In the genomic region with DNA sequence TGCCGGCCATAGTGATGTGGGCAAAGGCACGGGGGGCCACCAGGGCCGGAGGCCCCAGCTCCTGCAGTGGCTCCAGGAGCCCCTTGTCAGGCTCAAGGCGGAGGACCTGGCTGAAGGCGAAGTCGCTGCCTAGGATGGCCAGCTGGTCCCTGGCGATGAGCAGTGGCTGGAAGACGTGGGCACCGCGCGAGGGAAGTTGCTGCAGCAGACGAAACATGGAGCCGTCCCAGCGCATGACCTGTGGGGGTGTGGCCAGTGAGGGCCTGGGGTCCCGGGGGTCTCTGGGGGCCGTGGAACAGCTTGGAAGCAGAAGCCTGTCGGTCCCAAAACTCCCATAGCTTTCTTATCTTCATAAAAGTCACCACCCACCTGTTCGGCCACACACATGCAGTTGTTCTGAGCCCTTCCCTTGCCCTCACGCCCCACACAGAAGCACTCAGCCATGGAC, we compare ENCODE assay signal across 13 cellular contexts. TPM values are rescaled to one million over a fixed set of nuclear protein-coding genes. Genes with fewer than 3 reads are reported as not detected.
DNase-seq lines count a peak whose midpoint lies in the region; ATAC-seq and TF ChIP-seq lines count a peak whose summit lies in the region.
"Had no signal": no experiment of that assay in that cellular context is flagged by ENCODE, and none has a peak within 500 bp of the region (broad histone marks: within the 10 kb centered on the region; RNA-seq: fewer than 3 reads in every experiment).

No MANE protein-coding gene starts in this region.

- H3K4me1 Mint-ChIP-seq in neural crest cell = peaks cover 32% of the 10 kb centered on the region
- peaks cover 11 to 15% (median 14%) of the 10 kb centered on the region in 4 donors for H3K4me1 Mint-ChIP-seq in naive thymus-derived CD8-positive, alpha-beta T cell

- peak overlapping the region; percentile 90 for H3K27ac Mint-ChIP-seq in neural crest cell (ENCODE audit: unreplicated experiment)
- H3K27ac Mint-ChIP-seq in naive thymus-derived CD8-positive, alpha-beta T cell = peak overlapping the region in 1 of 10 donors; percentile 85

- intact Hi-C loops in heart right ventricle (cut with DNase I) = loop anchor here in 1 of 10 donors (2.0 kb wide), 1 partner anchor 14 kb away; the partner anchor contains the start of gene FXYD1
- intact Hi-C loops in left cardiac atrium (cut with DNase I) = no loop called here

- H3K36me3 ChIP-seq in heart right ventricle (no peaks in the 10 kb centered on the region), upper lobe of left lung (peaks cover 0 to 4% (median 0%) of the 10 kb centered on the region in 4 donors)

- no peaks in the 10 kb centered on the region for H3K36me3 Mint-ChIP-seq in neural crest cell (ENCODE audit: low read depth)
- no peaks in the 10 kb centered on the region for H3K36me3 Mint-ChIP-seq in naive thymus-derived CD8-positive, alpha-beta T cell
- H3K36me3 Mint-ChIP-seq: activated CD8-positive, alpha-beta memory T cell treated with anti-CD3 and anti-CD28 coated beads, Interleukin-2, amount 10 ng/mL, durations not matched to agents 7 days and 5 days; naive B cell had no signal

- 90 to 91% methylated on average over 19 of the region's 19 CpGs for WGBS in heart right ventricle, 2 donors
- WGBS in upper lobe of left lung, 2 donors = 81 to 93% methylated on average over 14 to 18 of the region's 19 CpGs

- peak overlapping the region in 3 of 10 donors; percentile 47 to 75 (median 68) for H3K4me3 ChIP-seq in heart right ventricle
- no peak overlapping the region for H3K4me3 ChIP-seq in upper lobe of left lung

- no peaks in the 10 kb centered on the region for H3K9me3 ChIP-seq in heart right ventricle
- no peaks in the 10 kb centered on the region for H3K9me3 ChIP-seq in upper lobe of left lung

- no peak overlapping the region for H3K4me3 Mint-ChIP-seq in neural crest cell
- H3K4me3 Mint-ChIP-seq in naive thymus-derived CD8-positive, alpha-beta T cell = peak overlapping the region in 4 of 10 donors; percentile 1 to 45 (median 21)

- TF ChIP-seq POLR2A in upper lobe of left lung (IDR thresholded peaks at IDR 0.05) = no peak

- POLR2A ChIA-PET in naive thymus-derived CD8-positive, alpha-beta T cell (lab: Charles Lee) = interaction anchor here (0.5 to 1.7 kb wide), 4 partner anchors 10 to 89 kb away, joined by 3 to 5 read pairs (median 4); partner anchors contain the start of gene LGI4

- peak overlapping the region in 8 of 10 donors; percentile 85 to 96 (median 92) for H3K27ac ChIP-seq in heart right ventricle
- peak overlapping the region; percentile 100 for H3K27ac ChIP-seq in cingulate gyrus (ENCODE audit: low read depth, low read length)
- H3K27ac ChIP-seq in upper lobe of left lung = peak overlapping the region in 3 of 4 donors; percentile 78 to 90 (median 85)

- H3K4me1 ChIP-seq in heart right ventricle (peaks cover 5 to 40% (median 32%) of the 10 kb centered on the region in 9 donors), upper lobe of left lung (peaks cover 17 to 32% (median 29%) of the 10 kb centered on the region in 4 donors)

- no peaks in the 10 kb centered on the region for H3K9me3 Mint-ChIP-seq in neural crest cell
- no peaks in the 10 kb centered on the region for H3K9me3 Mint-ChIP-seq in naive thymus-derived CD8-positive, alpha-beta T cell

- no peak for TF ChIP-seq CTCF in heart right ventricle (IDR thresholded peaks at IDR 0.05)
- TF ChIP-seq CTCF in neural crest cell (conservative IDR thresholded peaks at IDR 0.05) = no peak
- no peak for TF ChIP-seq CTCF in upper lobe of left lung (IDR thresholded peaks at IDR 0.05)

- TF ChIP-seq EP300 in upper lobe of left lung (IDR thresholded peaks at IDR 0.05) = no peak

- no peaks in the 10 kb centered on the region for H3K27me3 Mint-ChIP-seq in neural crest cell (ENCODE audit: low read depth)
- H3K27me3 Mint-ChIP-seq in naive thymus-derived CD8-positive, alpha-beta T cell = peaks cover 0 to 2% (median 0%) of the 10 kb centered on the region in 5 donors
- H3K27me3 Mint-ChIP-seq: activated CD8-positive, alpha-beta memory T cell treated with anti-CD3 and anti-CD28 coated beads, Interleukin-2, amount 10 ng/mL, durations not matched to agents 7 days and 5 days; naive B cell had no signal

- no peak for DNase-seq in heart right ventricle
- no peak for DNase-seq in left cardiac atrium
- no peak for DNase-seq in neural crest cell (ENCODE audit: low read depth, low spot score)
- peak in 1 of 2 donors; percentile 74 for DNase-seq in upper lobe of left lung
- no peak for DNase-seq in naive thymus-derived CD8-positive, alpha-beta T cell
- DNase-seq: activated CD8-positive, alpha-beta memory T cell treated with anti-CD3 and anti-CD28 coated beads, Interleukin-2, amount 10 ng/mL, durations not matched to agents 7 days and 5 days; activated naive CD4-positive, alpha-beta T cell treated with anti-CD3 and anti-CD28 coated beads, Interleukin-2, amount 50 U/mL, for 16 hours; naive B cell; NCI-H1417 treated with DMSO at 0.1 percent for 48 hours had no signal

- ATAC-seq in heart right ventricle (no peak), left cardiac atrium (no peak), upper lobe of left lung (ENCODE audit: low FRiP score in 2 of 2) (no peak), GM21381 (IDR thresholded peaks at IDR 0.05; ENCODE audit: unreplicated experiment) (no peak), HG02610 (IDR thresholded peaks at IDR 0.05; ENCODE audit: unreplicated experiment) (no peak)
- no peak for ATAC-seq in naive thymus-derived CD8-positive, alpha-beta T cell

- no peaks in the 10 kb centered on the region for H3K27me3 ChIP-seq in heart right ventricle
- no peaks in the 10 kb centered on the region for H3K27me3 ChIP-seq in upper lobe of left lung

RNA-seq across cellular contexts. Expression of gene LGI4, which starts 9.6 kb away (rescaled TPM):
- 10 to 100 TPM in 2 of 10 donors, 1 to 10 TPM in 8; 4.3 to 12.5 (median 7.5) TPM for total RNA-seq in heart right ventricle
- polyA plus RNA-seq in heart right ventricle = 10 to 100 TPM in 1 of 2 donors, 1 to 10 TPM in 1; 8.9 to 30.0 TPM
- 10 to 100 TPM; 11.6 to 17.9 TPM for total RNA-seq in left cardiac atrium
- 15.9 and 16.1 TPM in 2 replicates for total RNA-seq in neural crest cell
- 10 to 100 TPM in 2 of 6 donors, 1 to 10 TPM in 4; 3.3 to 25.3 (median 7.1) TPM for total RNA-seq in upper lobe of left lung
- 1 to 10 TPM in 1 of 2 experiments, under 1 TPM in 1; 0.52 to 1.6 TPM for total RNA-seq in naive thymus-derived CD8-positive, alpha-beta T cell
- polyA plus RNA-seq in naive thymus-derived CD8-positive, alpha-beta T cell = under 1 TPM in 1 of 3 donors, not detected in 2; 0.18 TPM
- total RNA-seq: activated CD8-positive, alpha-beta memory T cell treated with anti-CD3 and anti-CD28 coated beads, Interleukin-2, amount 10 ng/mL, durations not matched to agents 7 days and 5 days had no signal

RNA-seq across cellular contexts. Expression of gene FXYD3, which starts 9.7 kb away (rescaled TPM):
- 1 to 10 TPM in 3 of 10 donors, under 1 TPM in 4, not detected in 3; 0.51 to 2.1 (median 0.74) TPM for total RNA-seq in heart right ventricle
- 1 to 10 TPM in 1 of 2 donors, under 1 TPM in 1; 0.78 to 2.7 TPM for polyA plus RNA-seq in heart right ventricle
- total RNA-seq in left cardiac atrium = 1 to 10 TPM; 1.5 to 3.6 TPM
- 2.5 and 2.8 TPM in 2 replicates for total RNA-seq in neural crest cell
- total RNA-seq in upper lobe of left lung = 100 to 1,000 TPM in 5 of 6 donors, 10 to 100 TPM in 1; 94.3 to 236 (median 195) TPM
- total RNA-seq in naive thymus-derived CD8-positive, alpha-beta T cell = not detected
- not detected for polyA plus RNA-seq in naive thymus-derived CD8-positive, alpha-beta T cell
- total RNA-seq: activated CD8-positive, alpha-beta memory T cell treated with anti-CD3 and anti-CD28 coated beads, Interleukin-2, amount 10 ng/mL, durations not matched to agents 7 days and 5 days; NCI-H460 had no signal

RNA-seq across cellular contexts. Expression of gene FXYD1, which starts 13.3 kb away (rescaled TPM):
- total RNA-seq in heart right ventricle (100 to 1,000 TPM; 451 to 819 (median 578) TPM), left cardiac atrium (100 to 1,000 TPM; 297 to 393 TPM), neural crest cell (4.2 and 6.5 TPM in 2 replicates), upper lobe of left lung (10 to 100 TPM in 4 of 6 donors, 1 to 10 TPM in 2; 3.8 to 64.9 (median 25.2) TPM)
- 100 to 1,000 TPM; 251 to 605 TPM for polyA plus RNA-seq in heart right ventricle
- total RNA-seq in naive thymus-derived CD8-positive, alpha-beta T cell = 1 to 10 TPM in 1 of 2 experiments, not detected in 1; 1.1 TPM
- polyA plus RNA-seq in naive thymus-derived CD8-positive, alpha-beta T cell = under 1 TPM in 2 of 3 donors, not detected in 1; 0.77 TPM
- total RNA-seq: NCI-H460 had no signal

RNA-seq across cellular contexts. Expression of gene FXYD7, which starts 17.8 kb away (rescaled TPM):
- total RNA-seq in heart right ventricle (under 1 TPM in 3 of 10 donors, not detected in 7; 0.28 to 0.37 (median 0.30) TPM), left cardiac atrium (not detected), neural crest cell (1.1 and 1.4 TPM in 2 replicates), upper lobe of left lung (under 1 TPM in 1 of 6 donors, not detected in 5; 0.34 TPM)
- under 1 TPM in 1 of 2 donors, not detected in 1; 0.10 TPM for polyA plus RNA-seq in heart right ventricle
- total RNA-seq in naive thymus-derived CD8-positive, alpha-beta T cell = 1 to 10 TPM; 5.4 to 6.4 TPM
- 10 to 100 TPM in 1 of 3 donors, 1 to 10 TPM in 2; 3.7 to 10.2 (median 8.8) TPM for polyA plus RNA-seq in naive thymus-derived CD8-positive, alpha-beta T cell
- total RNA-seq: NCI-H460 had no signal

RNA-seq across cellular contexts. Expression of gene FXYD5, which starts 29.2 kb away (rescaled TPM):
- total RNA-seq in heart right ventricle = 10 to 100 TPM; 13.9 to 36.6 (median 18.1) TPM
- polyA plus RNA-seq in heart right ventricle = 10 to 100 TPM; 48.3 to 67.4 TPM
- 10 to 100 TPM; 35.5 to 46.7 TPM for total RNA-seq in left cardiac atrium
- total RNA-seq in neural crest cell = 13.3 and 17.0 TPM in 2 replicates
- 100 to 1,000 TPM in 2 of 6 donors, 10 to 100 TPM in 4; 40.4 to 153 (median 91.8) TPM for total RNA-seq in upper lobe of left lung
- 100 to 1,000 TPM; 339 to 351 TPM for total RNA-seq in naive thymus-derived CD8-positive, alpha-beta T cell
- 100 to 1,000 TPM; 281 to 544 (median 452) TPM for polyA plus RNA-seq in naive thymus-derived CD8-positive, alpha-beta T cell

Comparison
In these comparisons a context has a peak if more than half of its experiments do, and no peak if none do; other contexts are left out.
1. RNA of gene FXYD3, which starts 9.7 kb away (total RNA-seq): 94.3 to 236 TPM in upper lobe of left lung; 1.5 to 3.6 TPM in left cardiac atrium, 2.5 to 2.8 TPM in neural crest cell, 0.51 to 2.1 TPM in heart right ventricle and not detected in naive thymus-derived CD8-positive, alpha-beta T cell; every median in the first group is over 10 times any median in the second.
2. RNA of gene FXYD1, which starts 13.3 kb away (total RNA-seq): 451 to 819 TPM in heart right ventricle and 297 to 393 TPM in left cardiac atrium; 3.8 to 64.9 TPM in upper lobe of left lung, 4.2 to 6.5 TPM in neural crest cell and 1.1 TPM in naive thymus-derived CD8-positive, alpha-beta T cell; every median in the first group is over 4 times any median in the second.
3. Peak in every context shown above with its lines, with median percentiles within 50 percentile points of each other: H3K27ac ChIP-seq.